ENCODE assay signal across 24 cellular contexts in genomic region chr14:61244051-61244450, GRCh38.
"Had no signal": no experiment of that assay in that cellular context is flagged by ENCODE, and none has a peak within 500 bp of the region (broad histone marks: within the 10 kb centered on the region; RNA-seq: fewer than 3 reads in every experiment).

No MANE protein-coding gene starts in this region.

- H2AFZ ChIP-seq: parathyroid adenoma had no signal

- H3K36me3 Mint-ChIP-seq: stimulated activated effector memory CD8-positive, alpha-beta T cell treated with anti-CD3 and anti-CD28 coated beads, Interleukin-12 subunit alpha, Interleukin-12 subunit beta, amount 100 ng/mL, for 72 hours had no signal

- H3K27me3 ChIP-seq: foreskin keratinocyte, tibial artery had no signal

- H3K4me3 ChIP-seq: skin epidermis, tibial artery had no signal

- H3K27me3 Mint-ChIP-seq: activated CD4-positive, alpha-beta memory T cell treated with anti-CD3 and anti-CD28 coated beads, Interleukin-2, amount 10 ng/mL, durations not matched to agents 7 days and 5 days; activated CD4-positive, alpha-beta T cell treated with anti-CD3 and anti-CD28 coated beads, Interleukin-2, amount 10 ng/mL, durations not matched to agents 24 days and 14 days; stimulated activated naive CD8-positive, alpha-beta T cell treated with anti-CD3 and anti-CD28 coated beads, Interleukin-15, amount 100 ng/mL, for 72 hours had no signal

- H3K4me1 Mint-ChIP-seq: memory B cell; stimulated activated effector memory CD8-positive, alpha-beta T cell treated with anti-CD3 and anti-CD28 coated beads, Interleukin-12 subunit alpha, Interleukin-12 subunit beta, amount 100 ng/mL, for 72 hours had no signal

- ATAC-seq: activated CD4-positive, CD25-positive, alpha-beta regulatory T cell treated with anti-CD3 and anti-CD28 coated beads, Interleukin-2, amount 50 U/mL, for 24 hours; activated T-cell treated with anti-CD3 and anti-CD28 coated beads, Interleukin-2, amount 50 U/mL, for 72 hours; foreskin keratinocyte; left colon; right cardiac atrium; stimulated activated effector memory CD8-positive, alpha-beta T cell treated with anti-CD3 and anti-CD28 coated beads, Interleukin-12 subunit alpha, Interleukin-12 subunit beta, amount 100 ng/mL, for 72 hours; stimulated activated naive CD8-positive, alpha-beta T cell treated with anti-CD3 and anti-CD28 coated beads, Interleukin-15, amount 100 ng/mL, for 72 hours had no signal

- H3K4me3 Mint-ChIP-seq: activated CD4-positive, alpha-beta memory T cell treated with anti-CD3 and anti-CD28 coated beads, Interleukin-2, amount 10 ng/mL, durations not matched to agents 7 days and 5 days; activated CD4-positive, alpha-beta T cell treated with anti-CD3 and anti-CD28 coated beads, Interleukin-2, amount 10 ng/mL, durations not matched to agents 24 days and 14 days; activated naive CD4-positive, alpha-beta T cell treated with anti-CD3 and anti-CD28 coated beads, Interleukin-2, amount 10 ng/mL, durations not matched to agents 7 days and 5 days; activated T-cell treated with anti-CD3 and anti-CD28 coated beads, Interleukin-2, amount 50 U/mL, for 72 hours; brain; dendritic cell treated with granulocyte-macrophage colony-stimulating factor and Interleukin-4, amounts not matched to agents 40 ng/mL and 50 ng/mL, for 4 days; memory B cell; stimulated activated effector memory CD8-positive, alpha-beta T cell treated with anti-CD3 and anti-CD28 coated beads, Interleukin-12 subunit alpha, Interleukin-12 subunit beta, amount 100 ng/mL, for 72 hours; stimulated activated naive CD8-positive, alpha-beta T cell treated with anti-CD3 and anti-CD28 coated beads, Interleukin-15, amount 100 ng/mL, for 72 hours had no signal

- DNase-seq: activated CD4-positive, alpha-beta memory T cell treated with anti-CD3 and anti-CD28 coated beads, Interleukin-2, amount 10 ng/mL, durations not matched to agents 7 days and 5 days; activated CD4-positive, alpha-beta T cell treated with anti-CD3 and anti-CD28 coated beads, Interleukin-2, amount 10 ng/mL, durations not matched to agents 24 days and 14 days; activated effector memory CD4-positive, alpha-beta T cell treated with anti-CD3 and anti-CD28 coated beads, Interleukin-2, amount 50 U/mL, for 16 hours; activated naive CD4-positive, alpha-beta T cell treated with anti-CD3 and anti-CD28 coated beads, Interleukin-2, amount 10 ng/mL, durations not matched to agents 7 days and 5 days; activated T-cell treated with anti-CD3 and anti-CD28 coated beads, Interleukin-2, amount 50 U/mL, for 72 hours; amygdala; effector CD4-positive, alpha-beta T cell; erythroblast; foreskin keratinocyte; left colon; nucleus accumbens; right cardiac atrium; stimulated activated CD4-positive, alpha-beta T cell treated with anti-CD3 and anti-CD28 coated beads, Interleukin-1b, Interleukin-23, amount 100 ng/mL, for 48 hours; stimulated activated naive CD8-positive, alpha-beta T cell treated with anti-CD3 and anti-CD28 coated beads, Interleukin-15, amount 100 ng/mL, for 72 hours; tibial artery had no signal

- H3K27ac Mint-ChIP-seq: activated CD4-positive, alpha-beta memory T cell treated with anti-CD3 and anti-CD28 coated beads, Interleukin-2, amount 10 ng/mL, durations not matched to agents 7 days and 5 days; activated CD4-positive, alpha-beta T cell treated with anti-CD3 and anti-CD28 coated beads, Interleukin-2, amount 10 ng/mL, durations not matched to agents 24 days and 14 days; activated naive CD4-positive, alpha-beta T cell treated with anti-CD3 and anti-CD28 coated beads, Interleukin-2, amount 10 ng/mL, durations not matched to agents 7 days and 5 days; activated T-cell treated with anti-CD3 and anti-CD28 coated beads, Interleukin-2, amount 50 U/mL, for 72 hours; dendritic cell treated with granulocyte-macrophage colony-stimulating factor and Interleukin-4, amounts not matched to agents 40 ng/mL and 50 ng/mL, for 4 days; memory B cell; stimulated activated effector memory CD8-positive, alpha-beta T cell treated with anti-CD3 and anti-CD28 coated beads, Interleukin-12 subunit alpha, Interleukin-12 subunit beta, amount 100 ng/mL, for 72 hours; stimulated activated naive CD8-positive, alpha-beta T cell treated with anti-CD3 and anti-CD28 coated beads, Interleukin-15, amount 100 ng/mL, for 72 hours had no signal

- H3K9ac ChIP-seq: parathyroid adenoma had no signal

- FAIRE-seq: keratinocyte had no signal

- H3K27ac ChIP-seq: foreskin keratinocyte, parathyroid adenoma, skin epidermis, tibial artery, VCaP had no signal

- H3K79me2 ChIP-seq: parathyroid adenoma had no signal

- H3K4me1 ChIP-seq: foreskin keratinocyte, tibial artery had no signal

- H3K36me3 ChIP-seq: tibial artery had no signal
